In the genomic region with DNA sequence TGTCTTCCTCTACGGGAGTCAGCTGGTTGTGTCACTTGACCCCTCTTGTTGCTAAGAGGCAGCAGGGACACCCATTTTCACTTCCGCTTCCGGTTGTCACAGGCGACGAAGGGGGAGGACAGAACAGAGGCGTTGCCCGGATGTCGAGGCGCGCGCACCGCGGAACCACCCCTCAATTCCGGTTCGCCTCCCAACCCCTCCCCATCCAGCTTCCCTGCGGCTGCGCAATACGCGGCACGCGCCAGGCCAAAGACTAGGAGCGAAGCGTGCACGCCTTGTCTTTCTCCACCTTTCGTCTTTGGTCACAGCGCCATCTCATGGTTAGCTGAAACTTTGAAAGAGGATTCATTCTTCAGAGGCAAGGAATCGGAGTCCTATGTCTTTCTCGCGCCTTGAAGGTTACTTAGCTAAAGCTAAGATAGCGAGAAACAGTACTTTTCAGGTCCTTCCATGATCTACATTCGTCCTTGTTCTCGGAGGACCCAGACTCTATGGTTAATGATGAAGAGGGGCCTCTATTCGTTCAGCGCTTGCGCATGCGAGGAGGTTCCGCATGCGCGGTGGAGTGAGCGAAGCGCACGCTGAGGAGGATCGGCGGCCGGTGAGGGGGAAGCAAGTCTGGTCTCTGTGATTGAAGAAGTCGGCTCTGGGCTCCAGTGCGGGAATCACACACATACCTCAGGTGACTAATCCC, we compare ENCODE assay signal across 1 cellular context.
TF ChIP-seq lines count a peak whose summit lies in the region.

ATP6V1D (minus strand) TSS at position 30 of the 694 bp plus-strand sequence. CDS start 106 bp downstream, outside the sequence.
EIF2S1 (plus strand) TSS at position 554 of the 694 bp plus-strand sequence. CDS start 4,440 bp downstream, outside the sequence.

TF ChIP-seq in K562, 482 proteins besides CTCF, POLR2A, EP300 and RAD21 (continued from another document and continues in another):
- TF ChIP-seq TAF15 (IDR thresholded peaks at IDR 0.05; ENCODE audit: low read depth, low read length) (no peak), ZNF184 (CRISPR knock-in tag; IDR thresholded peaks at IDR 0.05) (no peak), RB1 (IDR thresholded peaks at IDR 0.05; ENCODE audit: low read depth) (0 out of 2 replicates have a peak, but pooled peaks have one; percentile 34), DDX20 (tag; IDR thresholded peaks at IDR 0.05; ENCODE audit: low read depth) (no peak), POU5F1 (IDR thresholded peaks at IDR 0.05; ENCODE audit: borderline replicate concordance, low read depth, low read length, partially characterized antibody) (no peak), PTTG1 (tag; IDR thresholded peaks at IDR 0.05; ENCODE audit: low read depth) (no peak), SAFB2 (IDR thresholded peaks at IDR 0.05; ENCODE audit: borderline replicate concordance, low read depth, low read length, severe bottlenecking) (no peak), TCF7L2 (IDR thresholded peaks at IDR 0.05; ENCODE audit: low read depth, low read length) (no peak), PCBP2 (IDR thresholded peaks at IDR 0.05; ENCODE audit: low read depth, low read length, poor library complexity, severe bottlenecking) (no peak), MCM3 (IDR thresholded peaks at IDR 0.05) (no peak), RBM17 (IDR thresholded peaks at IDR 0.05; ENCODE audit: borderline replicate concordance, low read depth, low read length) (no peak), PHF20 (IDR thresholded peaks at IDR 0.05; ENCODE audit: partially characterized antibody) (peak; percentile 62), CREB3 (tag; conservative IDR thresholded peaks at IDR 0.05; ENCODE audit: low read depth) (no peak), SRSF3 (IDR thresholded peaks at IDR 0.05; ENCODE audit: insufficient read depth, low read length) (no peak), FOS (IDR thresholded peaks at IDR 0.05; ENCODE audit: extremely low read depth, insufficient read length) (no peak), EZH2 (IDR thresholded peaks at IDR 0.05; ENCODE audit: borderline replicate concordance, low read depth, low read length) (no peak), SIX5 (IDR thresholded peaks at IDR 0.05; ENCODE audit: borderline replicate concordance in 1 of 2, insufficient read depth in 1 of 2, low read depth in 1 of 2, low read length in 2 of 2) (no peak), GATAD2A (IDR thresholded peaks at IDR 0.05) (no peak), ELF4 (CRISPR knock-in tag; IDR thresholded peaks at IDR 0.05) (no peak), SMAD3 (CRISPR knock-in tag; conservative IDR thresholded peaks at IDR 0.05) (no peak), MEIS2 (IDR thresholded peaks at IDR 0.05; ENCODE audit: partially characterized antibody) (peak; percentile 87), RFX1 (IDR thresholded peaks at IDR 0.05) (peak; percentile 94), FOXP1 (CRISPR knock-in tag; IDR thresholded peaks at IDR 0.05) (no peak), SLC30A9 (CRISPR knock-in tag; IDR thresholded peaks at IDR 0.05) (no peak), ZNF354B (CRISPR knock-in tag; IDR thresholded peaks at IDR 0.05) (no peak), KLF1 (tag; IDR thresholded peaks at IDR 0.05) (peak; percentile 82), HDAC8 (tag; IDR thresholded peaks at IDR 0.05) (no peak), TEAD2 (tag; IDR thresholded peaks at IDR 0.05) (no peak), YBX1 (IDR thresholded peaks at IDR 0.05) (no peak), TRIM24 (IDR thresholded peaks at IDR 0.05) (no peak), MIER1 (IDR thresholded peaks at IDR 0.05; ENCODE audit: low read depth) (no peak), EGR1 (conservative IDR thresholded peaks at IDR 0.05) (no peak), ADNP (tag; IDR thresholded peaks at IDR 0.05) (no peak), TCF15 (CRISPR knock-in tag; IDR thresholded peaks at IDR 0.05) (no peak), ZNF121 (CRISPR knock-in tag; conservative IDR thresholded peaks at IDR 0.05) (no peak), MCM2 (IDR thresholded peaks at IDR 0.05; ENCODE audit: low read depth) (no peak), ZNF445 (CRISPR knock-in tag; IDR thresholded peaks at IDR 0.05; ENCODE audit: low read depth) (no peak), ZNF347 (CRISPR knock-in tag; IDR thresholded peaks at IDR 0.05; ENCODE audit: low read depth) (no peak), BRF2 (IDR thresholded peaks at IDR 0.05; ENCODE audit: borderline replicate concordance, insufficient read depth, insufficient read length) (no peak), ZNF699 (CRISPR knock-in tag; IDR thresholded peaks at IDR 0.05; ENCODE audit: insufficient replicate concordance) (no peak), TARDBP (IDR thresholded peaks at IDR 0.05) (peak; percentile 32; the same call in 1 of the 2 replicates), ZNF146 (CRISPR knock-in tag; IDR thresholded peaks at IDR 0.05; ENCODE audit: unreplicated experiment) (no peak), USF1 (CRISPR knock-in tag; IDR thresholded peaks at IDR 0.05) (peak; percentile 78), CBX2 (IDR thresholded peaks at IDR 0.05; ENCODE audit: insufficient read depth, low read length, poor library complexity, severe bottlenecking) (no peak), PHB (CRISPR knock-in tag; IDR thresholded peaks at IDR 0.05) (no peak)
- TF ChIP-seq, protein P1, sequence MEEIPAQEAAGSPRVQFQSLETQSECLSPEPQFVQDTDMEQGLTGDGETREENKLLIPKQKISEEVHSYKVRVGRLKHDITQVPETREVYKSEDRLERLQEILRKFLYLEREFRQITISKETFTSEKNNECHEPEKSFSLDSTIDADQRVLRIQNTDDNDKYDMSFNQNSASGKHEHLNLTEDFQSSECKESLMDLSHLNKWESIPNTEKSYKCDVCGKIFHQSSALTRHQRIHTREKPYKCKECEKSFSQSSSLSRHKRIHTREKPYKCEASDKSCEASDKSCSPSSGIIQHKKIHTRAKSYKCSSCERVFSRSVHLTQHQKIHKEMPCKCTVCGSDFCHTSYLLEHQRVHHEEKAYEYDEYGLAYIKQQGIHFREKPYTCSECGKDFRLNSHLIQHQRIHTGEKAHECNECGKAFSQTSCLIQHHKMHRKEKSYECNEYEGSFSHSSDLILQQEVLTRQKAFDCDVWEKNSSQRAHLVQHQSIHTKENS (CRISPR knock-in tag; IDR thresholded peaks at IDR 0.05): no peak
- TF ChIP-seq, protein P2, sequence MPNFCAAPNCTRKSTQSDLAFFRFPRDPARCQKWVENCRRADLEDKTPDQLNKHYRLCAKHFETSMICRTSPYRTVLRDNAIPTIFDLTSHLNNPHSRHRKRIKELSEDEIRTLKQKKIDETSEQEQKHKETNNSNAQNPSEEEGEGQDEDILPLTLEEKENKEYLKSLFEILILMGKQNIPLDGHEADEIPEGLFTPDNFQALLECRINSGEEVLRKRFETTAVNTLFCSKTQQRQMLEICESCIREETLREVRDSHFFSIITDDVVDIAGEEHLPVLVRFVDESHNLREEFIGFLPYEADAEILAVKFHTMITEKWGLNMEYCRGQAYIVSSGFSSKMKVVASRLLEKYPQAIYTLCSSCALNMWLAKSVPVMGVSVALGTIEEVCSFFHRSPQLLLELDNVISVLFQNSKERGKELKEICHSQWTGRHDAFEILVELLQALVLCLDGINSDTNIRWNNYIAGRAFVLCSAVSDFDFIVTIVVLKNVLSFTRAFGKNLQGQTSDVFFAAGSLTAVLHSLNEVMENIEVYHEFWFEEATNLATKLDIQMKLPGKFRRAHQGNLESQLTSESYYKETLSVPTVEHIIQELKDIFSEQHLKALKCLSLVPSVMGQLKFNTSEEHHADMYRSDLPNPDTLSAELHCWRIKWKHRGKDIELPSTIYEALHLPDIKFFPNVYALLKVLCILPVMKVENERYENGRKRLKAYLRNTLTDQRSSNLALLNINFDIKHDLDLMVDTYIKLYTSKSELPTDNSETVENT (CRISPR knock-in tag; IDR thresholded peaks at IDR 0.05): peak; percentile 98
- TF ChIP-seq, protein P3, sequence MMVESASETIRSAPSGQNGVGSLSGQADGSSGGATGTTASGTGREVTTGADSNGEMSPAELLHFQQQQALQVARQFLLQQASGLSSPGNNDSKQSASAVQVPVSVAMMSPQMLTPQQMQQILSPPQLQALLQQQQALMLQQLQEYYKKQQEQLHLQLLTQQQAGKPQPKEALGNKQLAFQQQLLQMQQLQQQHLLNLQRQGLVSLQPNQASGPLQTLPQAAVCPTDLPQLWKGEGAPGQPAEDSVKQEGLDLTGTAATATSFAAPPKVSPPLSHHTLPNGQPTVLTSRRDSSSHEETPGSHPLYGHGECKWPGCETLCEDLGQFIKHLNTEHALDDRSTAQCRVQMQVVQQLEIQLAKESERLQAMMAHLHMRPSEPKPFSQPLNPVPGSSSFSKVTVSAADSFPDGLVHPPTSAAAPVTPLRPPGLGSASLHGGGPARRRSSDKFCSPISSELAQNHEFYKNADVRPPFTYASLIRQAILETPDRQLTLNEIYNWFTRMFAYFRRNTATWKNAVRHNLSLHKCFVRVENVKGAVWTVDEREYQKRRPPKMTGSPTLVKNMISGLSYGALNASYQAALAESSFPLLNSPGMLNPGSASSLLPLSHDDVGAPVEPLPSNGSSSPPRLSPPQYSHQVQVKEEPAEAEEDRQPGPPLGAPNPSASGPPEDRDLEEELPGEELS (CRISPR knock-in tag; IDR thresholded peaks at IDR 0.05; ENCODE audit: borderline replicate concordance): no peak
- TF ChIP-seq, protein P4, sequence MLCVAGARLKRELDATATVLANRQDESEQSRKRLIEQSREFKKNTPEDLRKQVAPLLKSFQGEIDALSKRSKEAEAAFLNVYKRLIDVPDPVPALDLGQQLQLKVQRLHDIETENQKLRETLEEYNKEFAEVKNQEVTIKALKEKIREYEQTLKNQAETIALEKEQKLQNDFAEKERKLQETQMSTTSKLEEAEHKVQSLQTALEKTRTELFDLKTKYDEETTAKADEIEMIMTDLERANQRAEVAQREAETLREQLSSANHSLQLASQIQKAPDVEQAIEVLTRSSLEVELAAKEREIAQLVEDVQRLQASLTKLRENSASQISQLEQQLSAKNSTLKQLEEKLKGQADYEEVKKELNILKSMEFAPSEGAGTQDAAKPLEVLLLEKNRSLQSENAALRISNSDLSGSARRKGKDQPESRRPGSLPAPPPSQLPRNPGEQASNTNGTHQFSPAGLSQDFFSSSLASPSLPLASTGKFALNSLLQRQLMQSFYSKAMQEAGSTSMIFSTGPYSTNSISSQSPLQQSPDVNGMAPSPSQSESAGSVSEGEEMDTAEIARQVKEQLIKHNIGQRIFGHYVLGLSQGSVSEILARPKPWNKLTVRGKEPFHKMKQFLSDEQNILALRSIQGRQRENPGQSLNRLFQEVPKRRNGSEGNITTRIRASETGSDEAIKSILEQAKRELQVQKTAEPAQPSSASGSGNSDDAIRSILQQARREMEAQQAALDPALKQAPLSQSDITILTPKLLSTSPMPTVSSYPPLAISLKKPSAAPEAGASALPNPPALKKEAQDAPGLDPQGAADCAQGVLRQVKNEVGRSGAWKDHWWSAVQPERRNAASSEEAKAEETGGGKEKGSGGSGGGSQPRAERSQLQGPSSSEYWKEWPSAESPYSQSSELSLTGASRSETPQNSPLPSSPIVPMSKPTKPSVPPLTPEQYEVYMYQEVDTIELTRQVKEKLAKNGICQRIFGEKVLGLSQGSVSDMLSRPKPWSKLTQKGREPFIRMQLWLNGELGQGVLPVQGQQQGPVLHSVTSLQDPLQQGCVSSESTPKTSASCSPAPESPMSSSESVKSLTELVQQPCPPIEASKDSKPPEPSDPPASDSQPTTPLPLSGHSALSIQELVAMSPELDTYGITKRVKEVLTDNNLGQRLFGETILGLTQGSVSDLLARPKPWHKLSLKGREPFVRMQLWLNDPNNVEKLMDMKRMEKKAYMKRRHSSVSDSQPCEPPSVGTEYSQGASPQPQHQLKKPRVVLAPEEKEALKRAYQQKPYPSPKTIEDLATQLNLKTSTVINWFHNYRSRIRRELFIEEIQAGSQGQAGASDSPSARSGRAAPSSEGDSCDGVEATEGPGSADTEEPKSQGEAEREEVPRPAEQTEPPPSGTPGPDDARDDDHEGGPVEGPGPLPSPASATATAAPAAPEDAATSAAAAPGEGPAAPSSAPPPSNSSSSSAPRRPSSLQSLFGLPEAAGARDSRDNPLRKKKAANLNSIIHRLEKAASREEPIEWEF (CRISPR knock-in tag; IDR thresholded peaks at IDR 0.05): no peak
- TF ChIP-seq, protein P5, sequence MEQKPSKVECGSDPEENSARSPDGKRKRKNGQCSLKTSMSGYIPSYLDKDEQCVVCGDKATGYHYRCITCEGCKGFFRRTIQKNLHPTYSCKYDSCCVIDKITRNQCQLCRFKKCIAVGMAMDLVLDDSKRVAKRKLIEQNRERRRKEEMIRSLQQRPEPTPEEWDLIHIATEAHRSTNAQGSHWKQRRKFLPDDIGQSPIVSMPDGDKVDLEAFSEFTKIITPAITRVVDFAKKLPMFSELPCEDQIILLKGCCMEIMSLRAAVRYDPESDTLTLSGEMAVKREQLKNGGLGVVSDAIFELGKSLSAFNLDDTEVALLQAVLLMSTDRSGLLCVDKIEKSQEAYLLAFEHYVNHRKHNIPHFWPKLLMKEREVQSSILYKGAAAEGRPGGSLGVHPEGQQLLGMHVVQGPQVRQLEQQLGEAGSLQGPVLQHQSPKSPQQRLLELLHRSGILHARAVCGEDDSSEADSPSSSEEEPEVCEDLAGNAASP (IDR thresholded peaks at IDR 0.05): no peak
